ENCODE assay signal across 8 cellular contexts in genomic region chr4:51843309-51844156, GRCh38. TPM values are rescaled to one million over a fixed set of nuclear protein-coding genes. Genes with fewer than 3 reads are reported as not detected.
DNase-seq lines count a peak whose midpoint lies in the region; ATAC-seq and TF ChIP-seq lines count a peak whose summit lies in the region.

No MANE protein-coding gene starts in this region.

- peaks cover 35% of the 10 kb centered on the region for H3K36me3 Mint-ChIP-seq in Calu3 (ENCODE audit: insufficient read depth, unreplicated experiment)

- CTCF ChIA-PET in Calu3 (lab: Charles Lee): no interaction called here

- no peaks in the 10 kb centered on the region for H3K27me3 Mint-ChIP-seq in Calu3 (ENCODE audit: unreplicated experiment)

- H3K4me1 Mint-ChIP-seq in Calu3 (ENCODE audit: low read depth, unreplicated experiment): no peaks in the 10 kb centered on the region

- DNase-seq in Calu3 (peak; percentile 39), dedifferentiated amniotic fluid mesenchymal stem cell (ENCODE audit: extremely low spot score) (peak; percentile 55), lower leg skin (ENCODE audit: low spot score in 2 of 2) (peak; percentile 53 to 96)
- DNase-seq in stimulated activated CD4-positive, alpha-beta T cell treated with anti-CD3 and anti-CD28 coated beads, TNF-alpha, amount 100 ng/mL, for 24 hours (ENCODE audit: low read depth in 3 of 3): peak in 2 of 3 experiments; percentile 29 to 37

- peaks cover under 1% of the 10 kb centered on the region; the same call in 1 of the 2 replicates for H3K36me3 ChIP-seq in KOPT-K1 (ENCODE audit: insufficient read depth, low read length)

- H3K4me3 ChIP-seq in lower leg skin (ENCODE audit: low read depth, poor library complexity, severe bottlenecking): peak overlapping the region; percentile 63

- H3K27ac ChIP-seq in KOPT-K1 (ENCODE audit: low read depth, low read length, poor library complexity, severe bottlenecking): peak overlapping the region; percentile 53

- WGBS in lower leg skin, 2 donors: 1% methylated on average over 43 of the region's 64 CpGs

- TF ChIP-seq POLR2A in lower leg skin (IDR thresholded peaks at IDR 0.05): no peak

- peak overlapping the region; percentile 89 for H3K4me3 Mint-ChIP-seq in Calu3 (ENCODE audit: low read depth, unreplicated experiment)

- intact Hi-C loops in Calu3 (cut with micrococcal nuclease; ENCODE audit: unreplicated experiment): loop anchor here (5.0 kb wide), 1 partner anchor 184 kb away; no protein-coding TSS in a partner anchor
- intact Hi-C loops in lower leg skin (cut with DNase I; ENCODE audit: low total_unique reads): no loop called here

- no peaks in the 10 kb centered on the region for H3K9me3 Mint-ChIP-seq in Calu3 (ENCODE audit: low read depth, unreplicated experiment)

- ATAC-seq in GM21447 (IDR thresholded peaks at IDR 0.05; ENCODE audit: unreplicated experiment): peak; percentile 14
- peak; percentile 13 to 18 for ATAC-seq in activated CD4-positive, CD25-positive, alpha-beta regulatory T cell treated with anti-CD3 and anti-CD28 coated beads, Interleukin-2, amount 50 U/mL, for 24 hours
- no peak for ATAC-seq in HG03175 (IDR thresholded peaks at IDR 0.05; ENCODE audit: unreplicated experiment)

- no TSS peak for BruUV-seq in Calu3 (replicated peaks; lab: Mats Ljungman, UMichigan)

- H3K9me3 ChIP-seq in KOPT-K1 (ENCODE audit: insufficient read depth, low read length, poor library complexity, severe bottlenecking): no peaks in the 10 kb centered on the region

- peak overlapping the region; percentile 91 for H3K27ac Mint-ChIP-seq in Calu3 (ENCODE audit: unreplicated experiment)

- no peak for TF ChIP-seq CTCF in Calu3 (IDR thresholded peaks at IDR 0.05; ENCODE audit: unreplicated experiment)
- TF ChIP-seq CTCF in lower leg skin (IDR thresholded peaks at IDR 0.05): no peak

RNA-seq across cellular contexts. Expression of gene DCUN1D4, which starts 0.6 kb away (rescaled TPM):
- 40.2 and 40.3 TPM in 2 replicates for total RNA-seq in Calu3 (2022)
- total RNA-seq in lower leg skin: 10 to 100 TPM; 16.7 to 30.7 (median 17.7) TPM
